In the genomic region with DNA sequence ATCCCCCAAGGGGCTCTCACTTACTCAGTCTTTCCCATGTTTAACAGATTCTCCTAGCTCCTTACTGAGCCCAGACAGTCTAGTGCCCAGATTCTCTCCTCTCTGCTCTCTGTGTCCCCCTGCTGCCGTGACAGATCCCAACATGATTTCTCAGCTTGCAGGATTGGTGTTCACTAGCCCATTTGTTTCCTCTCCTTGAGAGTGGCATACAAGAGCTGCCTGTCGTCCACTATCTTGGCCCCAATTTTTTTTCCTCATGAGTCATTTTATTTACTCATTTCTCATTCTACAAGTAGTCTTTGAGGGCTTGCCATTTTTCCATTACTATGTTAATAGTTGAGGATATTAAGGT, we compare ENCODE assay signal across 1 cellular context.
TF ChIP-seq lines count a peak whose summit lies in the region.

No MANE protein-coding gene starts in this region.

TF ChIP-seq in K562, 482 proteins besides CTCF, POLR2A, EP300 and RAD21 (continued from another document):
- TF ChIP-seq, protein P1, sequence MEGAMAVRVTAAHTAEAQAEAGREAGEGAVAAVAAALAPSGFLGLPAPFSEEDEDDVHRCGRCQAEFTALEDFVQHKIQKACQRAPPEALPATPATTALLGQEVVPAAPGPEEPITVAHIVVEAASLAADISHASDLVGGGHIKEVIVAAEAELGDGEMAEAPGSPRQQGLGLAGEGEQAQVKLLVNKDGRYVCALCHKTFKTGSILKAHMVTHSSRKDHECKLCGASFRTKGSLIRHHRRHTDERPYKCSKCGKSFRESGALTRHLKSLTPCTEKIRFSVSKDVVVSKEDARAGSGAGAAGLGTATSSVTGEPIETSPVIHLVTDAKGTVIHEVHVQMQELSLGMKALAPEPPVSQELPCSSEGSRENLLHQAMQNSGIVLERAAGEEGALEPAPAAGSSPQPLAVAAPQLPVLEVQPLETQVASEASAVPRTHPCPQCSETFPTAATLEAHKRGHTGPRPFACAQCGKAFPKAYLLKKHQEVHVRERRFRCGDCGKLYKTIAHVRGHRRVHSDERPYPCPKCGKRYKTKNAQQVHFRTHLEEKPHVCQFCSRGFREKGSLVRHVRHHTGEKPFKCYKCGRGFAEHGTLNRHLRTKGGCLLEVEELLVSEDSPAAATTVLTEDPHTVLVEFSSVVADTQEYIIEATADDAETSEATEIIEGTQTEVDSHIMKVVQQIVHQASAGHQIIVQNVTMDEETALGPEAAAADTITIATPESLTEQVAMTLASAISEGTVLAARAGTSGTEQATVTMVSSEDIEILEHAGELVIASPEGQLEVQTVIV (CRISPR knock-in tag; IDR thresholded peaks at IDR 0.05; ENCODE audit: borderline replicate concordance): no peak
